1 cellular context compared by ENCODE assay signal in the genomic region with DNA sequence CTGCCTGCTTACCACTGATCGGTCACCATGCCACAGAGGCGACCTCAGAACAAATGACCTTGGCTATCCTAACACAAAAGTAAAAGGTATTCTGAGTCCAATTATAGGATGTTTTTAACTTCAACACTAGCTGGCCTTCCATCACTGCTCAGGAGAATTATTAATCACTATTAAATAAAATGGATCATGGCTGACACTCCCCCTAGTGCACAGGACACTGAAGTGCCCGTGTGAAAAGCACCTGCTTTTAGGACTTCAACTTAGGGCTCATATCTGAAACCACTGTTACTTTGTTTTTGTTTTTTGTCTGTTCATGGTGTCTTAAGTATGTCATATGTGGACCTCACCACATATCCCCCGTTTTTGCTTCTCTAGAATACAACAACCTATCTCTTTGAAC.
TF ChIP-seq lines count a peak whose summit lies in the region.

No MANE protein-coding gene starts in this region.

TF ChIP-seq in liver, 16 proteins besides CTCF, POLR2A, EP300 and RAD21 (continued from another document):
- TF ChIP-seq, protein P1, sequence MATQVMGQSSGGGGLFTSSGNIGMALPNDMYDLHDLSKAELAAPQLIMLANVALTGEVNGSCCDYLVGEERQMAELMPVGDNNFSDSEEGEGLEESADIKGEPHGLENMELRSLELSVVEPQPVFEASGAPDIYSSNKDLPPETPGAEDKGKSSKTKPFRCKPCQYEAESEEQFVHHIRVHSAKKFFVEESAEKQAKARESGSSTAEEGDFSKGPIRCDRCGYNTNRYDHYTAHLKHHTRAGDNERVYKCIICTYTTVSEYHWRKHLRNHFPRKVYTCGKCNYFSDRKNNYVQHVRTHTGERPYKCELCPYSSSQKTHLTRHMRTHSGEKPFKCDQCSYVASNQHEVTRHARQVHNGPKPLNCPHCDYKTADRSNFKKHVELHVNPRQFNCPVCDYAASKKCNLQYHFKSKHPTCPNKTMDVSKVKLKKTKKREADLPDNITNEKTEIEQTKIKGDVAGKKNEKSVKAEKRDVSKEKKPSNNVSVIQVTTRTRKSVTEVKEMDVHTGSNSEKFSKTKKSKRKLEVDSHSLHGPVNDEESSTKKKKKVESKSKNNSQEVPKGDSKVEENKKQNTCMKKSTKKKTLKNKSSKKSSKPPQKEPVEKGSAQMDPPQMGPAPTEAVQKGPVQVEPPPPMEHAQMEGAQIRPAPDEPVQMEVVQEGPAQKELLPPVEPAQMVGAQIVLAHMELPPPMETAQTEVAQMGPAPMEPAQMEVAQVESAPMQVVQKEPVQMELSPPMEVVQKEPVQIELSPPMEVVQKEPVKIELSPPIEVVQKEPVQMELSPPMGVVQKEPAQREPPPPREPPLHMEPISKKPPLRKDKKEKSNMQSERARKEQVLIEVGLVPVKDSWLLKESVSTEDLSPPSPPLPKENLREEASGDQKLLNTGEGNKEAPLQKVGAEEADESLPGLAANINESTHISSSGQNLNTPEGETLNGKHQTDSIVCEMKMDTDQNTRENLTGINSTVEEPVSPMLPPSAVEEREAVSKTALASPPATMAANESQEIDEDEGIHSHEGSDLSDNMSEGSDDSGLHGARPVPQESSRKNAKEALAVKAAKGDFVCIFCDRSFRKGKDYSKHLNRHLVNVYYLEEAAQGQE (IDR thresholded peaks at IDR 0.05): no peak
- TF ChIP-seq JUND (IDR thresholded peaks at IDR 0.05) (no peak), GABPA (IDR thresholded peaks at IDR 0.05 in 1 of 2, conservative IDR thresholded peaks at IDR 0.05 in 1 of 2) (no peak), RXRA (IDR thresholded peaks at IDR 0.05) (no peak), FOXA2 (IDR thresholded peaks at IDR 0.05) (no peak), HNF4A (conservative IDR thresholded peaks at IDR 0.05) (no peak), SP1 (IDR thresholded peaks at IDR 0.05) (no peak), HNF4G (IDR thresholded peaks at IDR 0.05) (no peak)
- TF ChIP-seq, protein P2, sequence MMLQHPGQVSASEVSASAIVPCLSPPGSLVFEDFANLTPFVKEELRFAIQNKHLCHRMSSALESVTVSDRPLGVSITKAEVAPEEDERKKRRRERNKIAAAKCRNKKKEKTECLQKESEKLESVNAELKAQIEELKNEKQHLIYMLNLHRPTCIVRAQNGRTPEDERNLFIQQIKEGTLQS (IDR thresholded peaks at IDR 0.05): no peak
